Comparison of ENCODE assay signal across 8 cellular contexts in genomic region chr6:139161169-139161568, GRCh38. TPM values are rescaled to one million over a fixed set of nuclear protein-coding genes. Genes with fewer than 3 reads are reported as not detected.
DNase-seq lines count a peak whose midpoint lies in the region; ATAC-seq, FAIRE-seq and TF ChIP-seq lines count a peak whose summit lies in the region.

No MANE protein-coding gene starts in this region.

- H3K9me3 ChIP-seq in HepG2 (ENCODE audit: low read length), result no peaks in the 10 kb centered on the region
- no peaks in the 10 kb centered on the region for H3K9me3 ChIP-seq in neural progenitor cell (ENCODE audit: low read depth)

- H3K4me1 Mint-ChIP-seq in neural progenitor cell, result peaks cover 12% of the 10 kb centered on the region

- TF ChIP-seq CTCF in HepG2 (CRISPR knock-in tag; IDR thresholded peaks at IDR 0.05) (no peak), neural progenitor cell (IDR thresholded peaks at IDR 0.05) (no peak)

- H3F3A ChIP-seq in neural progenitor cell (ENCODE audit: low read depth), result no peaks in the 10 kb centered on the region

- FAIRE-seq in HepG2 (lab: Jason Lieb, UNC), result no peak

- DNase-seq in activated T-cell treated with anti-CD3 and anti-CD28 coated beads for 1 hour (ENCODE audit: low read depth) (peak; percentile 43), HepG2 (ENCODE audit: low spot score) (peak; percentile 5), cerebellar cortex (ENCODE audit: low spot score) (no peak), cerebellum (ENCODE audit: low spot score) (no peak), neural progenitor cell (ENCODE audit: low spot score) (no peak), islet precursor cell (no peak)

- no peaks in the 10 kb centered on the region for H3K4me1 ChIP-seq in HepG2 (ENCODE audit: insufficient read depth, low read length)
- H3K4me1 ChIP-seq in neural progenitor cell, result no peaks in the 10 kb centered on the region

- BruUV-seq in HepG2 (replicated peaks; lab: Mats Ljungman, UMichigan), result no TSS peak

- no peak overlapping the region for H3K27ac Mint-ChIP-seq in neural progenitor cell

- H3K27me3 Mint-ChIP-seq in neural progenitor cell (ENCODE audit: insufficient read depth, low read depth), result peaks cover 6% of the 10 kb centered on the region

- H3K27me3 ChIP-seq in HepG2 (ENCODE audit: control insufficient read depth in 1 of 2, insufficient read depth in 2 of 2, low read length in 2 of 2) (no peaks in the 10 kb centered on the region; a peak in 1 of 5 replicates), neural progenitor cell (no peaks in the 10 kb centered on the region)

- POLR2A ChIA-PET in HepG2 (lab: Yijun Ruan, JAX), result no interaction called here

- H4K20me1 ChIP-seq in HepG2 (ENCODE audit: insufficient read depth, low read length) (no peaks in the 10 kb centered on the region), neural progenitor cell (ENCODE audit: low read depth) (no peaks in the 10 kb centered on the region)

- H3K27ac ChIP-seq in HepG2 (ENCODE audit: extremely low read length, insufficient read depth, low read length) (no peak overlapping the region), neural progenitor cell (no peak overlapping the region)

- H3K9ac ChIP-seq in HepG2 (ENCODE audit: insufficient read depth, low read depth, low read length) (no peak overlapping the region), neural progenitor cell (no peak overlapping the region)

- CTCF ChIA-PET in HepG2 (lab: Yijun Ruan, JAX; ENCODE audit: low intra/inter-chr PET ratio, low total read pairs), result no interaction called here

- no peak for TF ChIP-seq POLR2A in HepG2 (IDR thresholded peaks at IDR 0.05; ENCODE audit: insufficient read depth in 1 of 2, low read depth in 2 of 2, low read length in 2 of 2)

- TF ChIP-seq EP300 in HepG2 (IDR thresholded peaks at IDR 0.05; ENCODE audit: low read depth in 2 of 2, low read length in 2 of 2), result no peak
- TF ChIP-seq EP300 in HepG2 (CRISPR knock-in tag; IDR thresholded peaks at IDR 0.05; ENCODE audit: borderline replicate concordance), result no peak

- H3K4me3 ChIP-seq in HepG2 (replicated peaks in 1 of 3; ENCODE audit: insufficient read depth in 1 of 3, low read depth in 2 of 3, low read length in 3 of 3) (no peak overlapping the region), neural progenitor cell (no peak overlapping the region)

- no peaks in the 10 kb centered on the region for H3K79me2 ChIP-seq in HepG2 (ENCODE audit: insufficient read depth, low read length)
- H3K79me2 ChIP-seq in neural progenitor cell (ENCODE audit: low read depth), result no peaks in the 10 kb centered on the region

- in situ Hi-C loops in HepG2 (cut with HindIII; ENCODE audit: extremely low pct_ligation_motif_present, low pct_unique_long_range_greater_than_20kb), result no loop called here

- peaks cover 12% of the 10 kb centered on the region for H3K36me3 Mint-ChIP-seq in neural progenitor cell

- WGBS in HepG2 (ENCODE audit: low lambda C conversion rate), result 0% methylated on average over 1 of the region's 1 CpG

- ATAC-seq in GM18498 (IDR thresholded peaks at IDR 0.05; ENCODE audit: unreplicated experiment) (peak; percentile 24), HG03457 (IDR thresholded peaks at IDR 0.05; ENCODE audit: unreplicated experiment) (peak; percentile 17), HepG2 (no peak)

- H3K36me3 ChIP-seq in HepG2 (replicated peaks in 1 of 2; ENCODE audit: control insufficient read depth in 1 of 2, insufficient read depth in 2 of 2, low read length in 2 of 2), result no peaks in the 10 kb centered on the region
- no peaks in the 10 kb centered on the region for H3K36me3 ChIP-seq in neural progenitor cell

- H3K4me3 Mint-ChIP-seq in neural progenitor cell, result no peak overlapping the region

- H3K4me2 ChIP-seq in HepG2 (ENCODE audit: low read depth, low read length) (no peak overlapping the region), neural progenitor cell (no peak overlapping the region)

- H3K9me3 Mint-ChIP-seq in neural progenitor cell, result no peaks in the 10 kb centered on the region

- TF ChIP-seq RAD21 in HepG2 (CRISPR knock-in tag; IDR thresholded peaks at IDR 0.05), result no peak

- H2AFZ ChIP-seq in HepG2 (ENCODE audit: low read length), result no peak overlapping the region
- no peak overlapping the region for H2AFZ ChIP-seq in neural progenitor cell (replicated peaks)

- intact Hi-C loops in HepG2 (cut with micrococcal nuclease; ENCODE audit: unreplicated experiment), result no loop called here

TF ChIP-seq in HepG2, 621 proteins besides CTCF, POLR2A, EP300 and RAD21:
- TF ChIP-seq RBM22 (optimal IDR thresholded peaks at IDR 0.05; ENCODE audit: low read length) (no peak), ZNF382 (CRISPR knock-in tag; IDR thresholded peaks at IDR 0.05; ENCODE audit: borderline replicate concordance) (no peak), TCF7 (IDR thresholded peaks at IDR 0.05; ENCODE audit: low read depth) (peak; percentile 41; the same call in 1 of the 2 replicates)

RNA-seq across cellular contexts. Expression of gene HECA, which starts 26.3 kb away (rescaled TPM):
- 0.15 and 0.18 TPM in 2 replicates for total RNA-seq in HepG2 (2016; rRNA removed; fragmentation: Illumina TruSeq; extraction: Trizol)
- total RNA-seq in HepG2 (2016; cell fraction: cytosol; rRNA removed; fragmentation: Illumina TruSeq; extraction: Trizol; ENCODE audit: low read depth), result 0.10 TPM in 1 of 2 replicates, not detected in the other
- 0.13 and 0.17 TPM in 2 replicates for total RNA-seq in HepG2 (2016; cell fraction: insoluble cytoplasmic fraction; rRNA removed; fragmentation: Illumina TruSeq; extraction: Trizol)
- 0.09 and 0.10 TPM in 2 replicates for total RNA-seq in HepG2 (2016; cell fraction: membrane; rRNA removed; fragmentation: Illumina TruSeq; extraction: Trizol)
- total RNA-seq in HepG2 (2016; cell fraction: nucleus; rRNA removed; fragmentation: Illumina TruSeq; extraction: Trizol), result 0.13 and 0.16 TPM in 2 replicates
- polyA plus RNA-seq in HepG2 (2011; rRNA removed), result 0.49 and 0.68 TPM in 2 replicates
- polyA plus RNA-seq in HepG2 (2011; cell fraction: cytosol; rRNA removed), result 0.25 and 0.47 TPM in 2 replicates
- polyA plus RNA-seq in HepG2 (2011; cell fraction: nucleus; rRNA removed), result 0.35 and 0.52 TPM in 2 replicates
- polyA plus RNA-seq in HepG2 (2012), result 0.87 and 1.8 TPM in 2 replicates
- not detected in 2 replicates for polyA plus RNA-seq in HepG2 (2016; cell fraction: cytosol; fragmentation: Illumina TruSeq; extraction: Trizol; ENCODE audit: low read depth)
- polyA plus RNA-seq in HepG2 (2016; cell fraction: insoluble cytoplasmic fraction; fragmentation: Illumina TruSeq; extraction: Trizol; ENCODE audit: low read depth), result 0.13 and 0.22 TPM in 2 replicates
- polyA plus RNA-seq in HepG2 (2016; cell fraction: membrane; fragmentation: Illumina TruSeq; extraction: Trizol; ENCODE audit: low read depth), result 0.03 and 0.08 TPM in 2 replicates
- 0.12 and 0.15 TPM in 2 replicates for polyA plus RNA-seq in HepG2 (2016; cell fraction: nucleus; fragmentation: Illumina TruSeq; extraction: Trizol; ENCODE audit: insufficient read depth, low read depth)
- 1.0 and 7.6 TPM in 2 replicates for polyA minus RNA-seq in HepG2 (2011; rRNA and poly(A)+ RNA removed; ENCODE audit: low replicate concordance)
- 0.70 and 1.2 TPM in 2 replicates for polyA minus RNA-seq in HepG2 (2011; cell fraction: cytosol; rRNA and poly(A)+ RNA removed)
- 0.77 and 1.4 TPM in 2 replicates for polyA minus RNA-seq in HepG2 (2011; cell fraction: nucleus; rRNA and poly(A)+ RNA removed)
- 26.9 TPM for total RNA-seq in cerebellum
- total RNA-seq in neural progenitor cell (ENCODE audit: low replicate concordance), result 10.3 and 12.7 TPM in 2 replicates

Comparison
In these comparisons a context has a peak if more than half of its experiments do, and no peak if none do; other contexts are left out.
1. DNase-seq: peak in activated T-cell treated with anti-CD3 and anti-CD28 coated beads for 1 hour (single experiment) and HepG2 (single experiment); none in cerebellar cortex (single experiment), cerebellum (single experiment), neural progenitor cell (single experiment) and islet precursor cell (single experiment).